Comparison of ENCODE assay signal across 12 cellular contexts in the genomic region with DNA sequence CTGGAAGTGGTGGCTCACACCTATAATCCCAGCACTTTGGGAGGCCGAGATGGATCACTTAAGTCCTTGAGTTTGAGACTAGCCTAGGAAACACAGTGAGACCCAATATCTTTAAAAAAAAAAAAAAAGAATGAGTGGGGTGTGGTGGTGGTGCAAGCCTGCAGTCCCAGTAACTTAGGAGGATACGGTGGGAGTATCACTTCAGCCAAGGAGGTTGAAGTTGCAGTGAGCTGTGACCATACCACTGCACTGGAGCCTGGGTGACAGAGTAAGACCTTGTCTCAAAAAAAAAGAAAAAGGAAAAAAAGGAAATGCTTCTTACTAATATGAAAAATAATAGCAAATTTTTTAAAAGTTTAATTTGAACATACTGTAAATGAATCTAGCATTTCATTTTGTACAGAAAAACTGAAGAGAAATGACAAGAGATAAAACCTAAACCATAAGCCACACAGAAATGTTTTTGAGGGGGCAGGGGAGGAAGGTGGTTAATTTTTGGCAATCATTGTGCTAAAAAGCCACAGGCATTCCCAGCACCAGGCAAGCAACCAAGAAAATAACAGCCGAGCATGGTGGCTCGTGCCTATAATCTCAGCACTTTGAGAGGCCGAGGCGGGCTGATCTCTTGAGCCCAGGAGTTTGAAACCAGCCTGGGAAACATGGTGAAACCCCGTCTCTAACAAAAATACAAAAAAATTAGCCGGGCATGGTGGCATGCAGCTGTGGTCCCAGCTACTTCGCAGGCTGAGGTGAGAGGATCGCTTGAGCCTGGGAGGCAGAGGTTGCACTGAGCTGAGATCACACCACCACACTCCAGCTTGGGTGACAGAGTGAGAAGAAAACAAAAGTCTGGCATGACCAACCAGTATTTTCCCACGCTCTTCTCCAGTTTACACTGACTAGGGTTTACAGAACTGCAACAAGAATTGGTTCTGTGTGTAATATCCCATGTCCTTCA.
DNase-seq lines count a peak whose midpoint lies in the region; ATAC-seq and TF ChIP-seq lines count a peak whose summit lies in the region.
"Had no signal": no experiment of that assay in that cellular context is flagged by ENCODE, and none has a peak within 500 bp of the region (broad histone marks: within the 10 kb centered on the region; RNA-seq: fewer than 3 reads in every experiment).

No MANE protein-coding gene starts in this region.

- no peak overlapping the region for H3K27ac ChIP-seq in transverse colon
- H3K27ac ChIP-seq: vagina had no signal

- no peak overlapping the region for H3K4me3 ChIP-seq in transverse colon
- H3K4me3 ChIP-seq: lung, vagina had no signal

- peaks cover 11% of the 10 kb centered on the region for H3K27me3 Mint-ChIP-seq in activated T-helper 2 cell treated with anti-CD3 and anti-CD28 coated beads, Interferon-gamma antibody, Interleukin-2, Interleukin-4, amounts not matched to agents 10 μg/mL and 5 μg/mL and 100 μg/mL, durations not matched to agents 14 hours and 24 hours and 36 hours (ENCODE audit: low read depth)

- peaks cover 19% of the 10 kb centered on the region for H3K4me1 Mint-ChIP-seq in activated T-helper 2 cell treated with anti-CD3 and anti-CD28 coated beads, Interferon-gamma antibody, Interleukin-2, Interleukin-4, amounts not matched to agents 10 μg/mL and 5 μg/mL and 100 μg/mL, durations not matched to agents 14 hours and 24 hours and 36 hours (ENCODE audit: low read depth)

- H3K27ac Mint-ChIP-seq in activated T-helper 2 cell treated with anti-CD3 and anti-CD28 coated beads, Interferon-gamma antibody, Interleukin-2, Interleukin-4, amounts not matched to agents 10 μg/mL and 5 μg/mL and 100 μg/mL, durations not matched to agents 14 hours and 24 hours and 36 hours: no peak overlapping the region
- H3K27ac Mint-ChIP-seq: activated T-cell treated with anti-CD3 and anti-CD28 coated beads, Interleukin-2, amount 50 U/mL, for 72 hours had no signal

- no peaks in the 10 kb centered on the region for H3K9me3 Mint-ChIP-seq in activated T-helper 2 cell treated with anti-CD3 and anti-CD28 coated beads, Interferon-gamma antibody, Interleukin-2, Interleukin-4, amounts not matched to agents 10 μg/mL and 5 μg/mL and 100 μg/mL, durations not matched to agents 14 hours and 24 hours and 36 hours
- H3K9me3 Mint-ChIP-seq: activated T-cell treated with anti-CD3 and anti-CD28 coated beads, Interleukin-2, amount 50 U/mL, for 72 hours had no signal

- peak; percentile 62 for DNase-seq in cerebellum (ENCODE audit: low spot score)
- peak; percentile 24 for DNase-seq in stimulated activated CD8-positive, alpha-beta memory T cell treated with anti-CD3 and anti-CD28 coated beads, Interleukin-4, amount 100 ng/mL, for 48 hours
- DNase-seq in transverse colon: no peak
- no peak for DNase-seq in NCI-H146 (lab: John Stamatoyannopoulos, UW)
- no peak for DNase-seq in activated T-helper 2 cell treated with anti-CD3 and anti-CD28 coated beads, Interferon-gamma antibody, Interleukin-2, Interleukin-4, amounts not matched to agents 10 μg/mL and 5 μg/mL and 100 μg/mL, durations not matched to agents 14 hours and 24 hours and 36 hours (ENCODE audit: low spot score)
- DNase-seq: activated T-cell treated with anti-CD3 and anti-CD28 coated beads, Interleukin-2, amount 50 U/mL, for 72 hours; NCI-H1436 treated with DMSO at 0.1 percent for 48 hours; stimulated activated CD4-positive, alpha-beta T cell treated with anti-CD3 and anti-CD28 coated beads, Interleukin-1b, Interleukin-23, amount 100 ng/mL, for 48 hours had no signal

- in situ Hi-C loops in transverse colon (cut with MboI; ENCODE audit: low pct_ligation_motif_present in 1 of 4, low pct_unique_long_range_greater_than_20kb in 1 of 4, low sequenced_read_pairs in 3 of 4): loop anchor here in 1 of 4 donors (5.0 kb wide), 1 partner anchor 91 kb away; no protein-coding TSS in a partner anchor

- no peaks in the 10 kb centered on the region for H3K27me3 ChIP-seq in transverse colon
- H3K27me3 ChIP-seq: vagina had no signal

- TF ChIP-seq POLR2A in transverse colon (IDR thresholded peaks at IDR 0.05): no peak

- H3K36me3 ChIP-seq in transverse colon: no peaks in the 10 kb centered on the region
- H3K36me3 ChIP-seq: vagina had no signal

- no peaks in the 10 kb centered on the region for H3K36me3 Mint-ChIP-seq in activated T-helper 2 cell treated with anti-CD3 and anti-CD28 coated beads, Interferon-gamma antibody, Interleukin-2, Interleukin-4, amounts not matched to agents 10 μg/mL and 5 μg/mL and 100 μg/mL, durations not matched to agents 14 hours and 24 hours and 36 hours (ENCODE audit: low read depth)

- no peaks in the 10 kb centered on the region for H3K9me3 ChIP-seq in transverse colon
- H3K9me3 ChIP-seq: vagina had no signal

- no peak for TF ChIP-seq CTCF in transverse colon (IDR thresholded peaks at IDR 0.05)

- H3K4me1 ChIP-seq in transverse colon: peaks cover 0 to 7% (median 0%) of the 10 kb centered on the region in 4 donors
- H3K4me1 ChIP-seq: vagina had no signal

- WGBS in transverse colon (ENCODE audit: low coverage in 1 of 2), 2 donors: 77 to 79% methylated on average over 5 to 11 of the region's 11 CpGs

- TF ChIP-seq EP300 in transverse colon (IDR thresholded peaks at IDR 0.05; ENCODE audit: low read depth): no peak

- intact Hi-C loops in transverse colon (cut with DNase I; ENCODE audit: low total_unique reads): no loop called here
- intact Hi-C loops in activated T-helper 2 cell treated with anti-CD3 and anti-CD28 coated beads, Interferon-gamma antibody, Interleukin-2, Interleukin-4, amounts not matched to agents 10 μg/mL and 5 μg/mL and 100 μg/mL, durations not matched to agents 14 hours and 24 hours and 36 hours (cut with micrococcal nuclease): no loop called here

- no peak overlapping the region for H3K4me3 Mint-ChIP-seq in activated T-helper 2 cell treated with anti-CD3 and anti-CD28 coated beads, Interferon-gamma antibody, Interleukin-2, Interleukin-4, amounts not matched to agents 10 μg/mL and 5 μg/mL and 100 μg/mL, durations not matched to agents 14 hours and 24 hours and 36 hours (ENCODE audit: low read depth)
- H3K4me3 Mint-ChIP-seq: activated T-cell treated with anti-CD3 and anti-CD28 coated beads, Interleukin-2, amount 50 U/mL, for 72 hours had no signal

- ATAC-seq in GM18909 (IDR thresholded peaks at IDR 0.05; ENCODE audit: poor library complexity, unreplicated experiment) (peak; percentile 61), HG03571 (IDR thresholded peaks at IDR 0.05; ENCODE audit: unreplicated experiment) (peak; percentile 62)
- ATAC-seq: activated T-cell treated with anti-CD3 and anti-CD28 coated beads, Interleukin-2, amount 50 U/mL, for 72 hours had no signal

Comparison
In these comparisons a context has a peak if more than half of its experiments do, and no peak if none do; other contexts are left out.
1. DNase-seq: peak in cerebellum (single experiment) and stimulated activated CD8-positive, alpha-beta memory T cell treated with anti-CD3 and anti-CD28 coated beads, Interleukin-4, amount 100 ng/mL, for 48 hours (single experiment); none in transverse colon (single experiment), NCI-H146 (single experiment) and activated T-helper 2 cell treated with anti-CD3 and anti-CD28 coated beads, Interferon-gamma antibody, Interleukin-2, Interleukin-4, amounts not matched to agents 10 μg/mL and 5 μg/mL and 100 μg/mL, durations not matched to agents 14 hours and 24 hours and 36 hours (single experiment).